Comparison of ENCODE assay signal across 15 cellular contexts in the genomic region with DNA sequence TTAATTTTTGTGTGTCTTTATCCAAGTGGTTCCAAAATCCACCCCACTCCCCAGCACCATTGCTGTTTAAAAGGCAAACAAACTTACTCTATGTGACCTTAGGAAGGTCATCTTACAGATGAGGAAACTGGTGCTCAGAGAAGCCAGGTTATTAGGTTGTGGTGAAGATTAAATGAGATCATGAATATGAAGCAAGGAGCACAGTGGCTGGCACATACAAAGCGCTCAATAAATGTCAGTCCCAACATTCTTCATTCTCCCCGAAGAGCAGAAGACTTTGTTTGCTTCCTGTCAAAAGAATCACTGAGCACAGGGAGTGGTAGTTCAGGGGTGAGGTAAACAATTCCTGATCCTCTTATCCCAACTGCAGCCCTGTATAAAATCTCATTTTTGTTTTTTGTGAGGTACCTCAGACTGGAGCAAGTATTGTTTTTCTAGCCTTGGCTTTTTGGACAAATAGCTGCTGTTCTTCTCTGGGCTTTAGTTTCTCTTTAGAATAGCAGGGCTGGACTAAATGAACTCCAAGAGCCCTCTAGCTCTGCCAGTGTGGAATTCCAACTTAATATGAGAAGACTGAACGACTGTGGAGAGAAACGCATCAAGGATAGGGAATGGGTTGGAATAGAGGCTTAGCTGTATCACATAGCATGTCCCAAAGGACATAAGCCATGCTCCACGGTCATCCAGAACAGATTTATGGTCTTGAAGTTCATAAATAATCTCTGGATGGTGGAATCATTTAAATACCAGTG.
DNase-seq lines count a peak whose midpoint lies in the region; ATAC-seq, FAIRE-seq and TF ChIP-seq lines count a peak whose summit lies in the region.
"Had no signal": no experiment of that assay in that cellular context is flagged by ENCODE, and none has a peak within 500 bp of the region (broad histone marks: within the 10 kb centered on the region; RNA-seq: fewer than 3 reads in every experiment).

No MANE protein-coding gene starts in this region.

- no peaks in the 10 kb centered on the region for H3K79me2 ChIP-seq in HepG2 (ENCODE audit: insufficient read depth, low read length)

- ATAC-seq in HepG2 (no peak), right lobe of liver (no peak), GM19467 (IDR thresholded peaks at IDR 0.05; ENCODE audit: unreplicated experiment) (no peak)
- ATAC-seq in CD8-positive, alpha-beta T cell = no peak
- ATAC-seq: PC-3, T-helper 17 cell had no signal

- no TSS peak for BruUV-seq in HepG2 (replicated peaks; lab: Mats Ljungman, UMichigan)

- H3K9ac ChIP-seq in HepG2 (ENCODE audit: insufficient read depth, low read depth, low read length) = no peak overlapping the region

- no peak for TF ChIP-seq RAD21 in HepG2 (CRISPR knock-in tag; IDR thresholded peaks at IDR 0.05)

- H3K27ac ChIP-seq in HepG2 (ENCODE audit: extremely low read length, insufficient read depth, low read length) (no peak overlapping the region), right lobe of liver (no peak overlapping the region)
- no peak overlapping the region for H3K27ac ChIP-seq in CD8-positive, alpha-beta T cell (ENCODE audit: low read depth, low read length)
- H3K27ac ChIP-seq: HL-60 had no signal

- H4K20me1 ChIP-seq in HepG2 (ENCODE audit: insufficient read depth, low read length) = no peaks in the 10 kb centered on the region

- no peak for FAIRE-seq in HepG2 (lab: Jason Lieb, UNC)

- no peak for TF ChIP-seq POLR2A in HepG2 (IDR thresholded peaks at IDR 0.05; ENCODE audit: insufficient read depth in 1 of 2, low read depth in 2 of 2, low read length in 2 of 2)
- TF ChIP-seq POLR2A in right lobe of liver (IDR thresholded peaks at IDR 0.05) = no peak

- DNase-seq in HepG2 (ENCODE audit: low spot score) (no peak), right lobe of liver (no peak), fibroblast of villous mesenchyme (ENCODE audit: low read depth) (peak; percentile 20), pons (ENCODE audit: low spot score) (peak; percentile 59), NCI-H2029 treated with DMSO at 0.1 percent for 48 hours (lab: John Stamatoyannopoulos, UW) (no peak), NK-92 (lab: John Stamatoyannopoulos, UW; ENCODE audit: unreplicated experiment) (no peak)
- no peak for DNase-seq in CD8-positive, alpha-beta T cell
- DNase-seq: activated CD4-positive, alpha-beta T cell treated with anti-CD3 and anti-CD28 coated beads for 4 hours; activated T-cell treated with anti-CD3 and anti-CD28 coated beads, Interleukin-2, amount 50 U/mL, for 48 hours; adrenal gland; PC-3; T-helper 17 cell had no signal

- POLR2A ChIA-PET in HepG2 (lab: Yijun Ruan, JAX) = no interaction called here
- POLR2A ChIA-PET in CD8-positive, alpha-beta T cell (lab: Charles Lee) = no interaction called here

- no peaks in the 10 kb centered on the region for H3K4me1 Mint-ChIP-seq in CD8-positive, alpha-beta T cell (ENCODE audit: low read depth)
- H3K4me1 Mint-ChIP-seq: neural crest cell, T-helper 17 cell had no signal

- 11% methylated on average over 5 of the region's 5 CpGs for WGBS in HepG2 (ENCODE audit: low lambda C conversion rate)
- 30% methylated on average over 5 of the region's 5 CpGs for WGBS in right lobe of liver (ENCODE audit: insufficient coverage, low coverage, low lambda C conversion rate, missing lambda C conversion rate)

- H3K27ac Mint-ChIP-seq in CD8-positive, alpha-beta T cell = no peak overlapping the region
- H3K27ac Mint-ChIP-seq: T-helper 17 cell had no signal

- H3K4me1 ChIP-seq in HepG2 (ENCODE audit: insufficient read depth, low read length) (peaks cover 7% of the 10 kb centered on the region; the same call in 1 of the 2 replicates), right lobe of liver (no peaks in the 10 kb centered on the region)
- no peaks in the 10 kb centered on the region for H3K4me1 ChIP-seq in CD8-positive, alpha-beta T cell (ENCODE audit: insufficient read depth, low read length)
- H3K4me1 ChIP-seq: adrenal gland had no signal

- H3K4me3 Mint-ChIP-seq in CD8-positive, alpha-beta T cell = no peak overlapping the region
- H3K4me3 Mint-ChIP-seq: neural crest cell, T-helper 17 cell had no signal

- H2AFZ ChIP-seq in HepG2 (ENCODE audit: low read length) = no peak overlapping the region

- no peak overlapping the region for H3K4me3 ChIP-seq in HepG2 (replicated peaks in 1 of 3; ENCODE audit: insufficient read depth in 1 of 3, low read depth in 2 of 3, low read length in 3 of 3)
- H3K4me3 ChIP-seq in right lobe of liver = no peak overlapping the region
- no peak overlapping the region for H3K4me3 ChIP-seq in fibroblast of villous mesenchyme (ENCODE audit: low read depth, low read length)
- H3K4me3 ChIP-seq in CD8-positive, alpha-beta T cell (ENCODE audit: low read depth, low read length) = no peak overlapping the region
- H3K4me3 ChIP-seq: adrenal gland had no signal

- TF ChIP-seq EP300 in HepG2 (IDR thresholded peaks at IDR 0.05; ENCODE audit: low read depth in 2 of 2, low read length in 2 of 2) (no peak), HepG2 (CRISPR knock-in tag; IDR thresholded peaks at IDR 0.05; ENCODE audit: borderline replicate concordance) (no peak)

- no peaks in the 10 kb centered on the region for H3K9me3 ChIP-seq in HepG2 (ENCODE audit: low read length)
- H3K9me3 ChIP-seq in right lobe of liver = no peaks in the 10 kb centered on the region
- H3K9me3 ChIP-seq in CD8-positive, alpha-beta T cell (ENCODE audit: low read length) = no peaks in the 10 kb centered on the region
- H3K9me3 ChIP-seq: adrenal gland had no signal

- CTCF ChIA-PET in HepG2 (lab: Yijun Ruan, JAX; ENCODE audit: low intra/inter-chr PET ratio, low total read pairs) = no interaction called here
- CTCF ChIA-PET in CD8-positive, alpha-beta T cell (lab: Charles Lee) = no interaction called here

- in situ Hi-C loops in HepG2 (cut with HindIII; ENCODE audit: extremely low pct_ligation_motif_present, low pct_unique_long_range_greater_than_20kb) = no loop called here

- TF ChIP-seq CTCF in HepG2 (CRISPR knock-in tag; IDR thresholded peaks at IDR 0.05) = no peak
- no peak for TF ChIP-seq CTCF in right lobe of liver (IDR thresholded peaks at IDR 0.05)
- TF ChIP-seq CTCF in fibroblast of villous mesenchyme (IDR thresholded peaks at IDR 0.05; ENCODE audit: insufficient read depth, low read depth, low read length) = no peak
- TF ChIP-seq CTCF in CD8-positive, alpha-beta T cell (IDR thresholded peaks at IDR 0.05) = no peak

- no peak overlapping the region for H3K4me2 ChIP-seq in HepG2 (ENCODE audit: low read depth, low read length)

- no peaks in the 10 kb centered on the region for H3K9me3 Mint-ChIP-seq in CD8-positive, alpha-beta T cell
- H3K9me3 Mint-ChIP-seq: neural crest cell had no signal

- H3K27me3 Mint-ChIP-seq in CD8-positive, alpha-beta T cell (ENCODE audit: low read depth) = no peaks in the 10 kb centered on the region

- H3K27me3 ChIP-seq in HepG2 (ENCODE audit: control insufficient read depth in 1 of 2, insufficient read depth in 2 of 2, low read length in 2 of 2) = no peaks in the 10 kb centered on the region
- H3K27me3 ChIP-seq in right lobe of liver = no peaks in the 10 kb centered on the region
- H3K27me3 ChIP-seq in CD8-positive, alpha-beta T cell (ENCODE audit: insufficient read depth, low read length) = no peaks in the 10 kb centered on the region
- H3K27me3 ChIP-seq: adrenal gland had no signal

- no peaks in the 10 kb centered on the region for H3K36me3 ChIP-seq in HepG2 (replicated peaks in 1 of 2; ENCODE audit: control insufficient read depth in 1 of 2, insufficient read depth in 2 of 2, low read length in 2 of 2)
- H3K36me3 ChIP-seq in right lobe of liver = no peaks in the 10 kb centered on the region
- no peaks in the 10 kb centered on the region for H3K36me3 ChIP-seq in CD8-positive, alpha-beta T cell (ENCODE audit: insufficient read depth, low read length)
- H3K36me3 ChIP-seq: adrenal gland had no signal

- intact Hi-C loops in HepG2 (cut with micrococcal nuclease; ENCODE audit: unreplicated experiment) (no loop called here), right lobe of liver (cut with DNase I) (no loop called here)
- intact Hi-C loops in CD8-positive, alpha-beta T cell (cut with DNase I, micrococcal nuclease) = no loop called here

- no peaks in the 10 kb centered on the region for H3K36me3 Mint-ChIP-seq in CD8-positive, alpha-beta T cell

TF ChIP-seq in HepG2, 621 proteins besides CTCF, POLR2A, EP300 and RAD21 (continues in another document):
- TF ChIP-seq ZFP36L2 (CRISPR knock-in tag; IDR thresholded peaks at IDR 0.05) (no peak), STAG1 (CRISPR knock-in tag; IDR thresholded peaks at IDR 0.05) (peak; percentile 10; the same call in 1 of the 2 replicates), TOPORS (CRISPR knock-in tag; IDR thresholded peaks at IDR 0.05) (no peak)

Comparison
In these comparisons a context has a peak if more than half of its experiments do, and no peak if none do; other contexts are left out.
1. DNase-seq: peak in fibroblast of villous mesenchyme (single experiment) and pons (single experiment); none in HepG2 (single experiment), right lobe of liver (0 of 3), NCI-H2029 treated with DMSO at 0.1 percent for 48 hours (single experiment), NK-92 (single experiment) and CD8-positive, alpha-beta T cell (0 of 7).